In the genomic region with DNA sequence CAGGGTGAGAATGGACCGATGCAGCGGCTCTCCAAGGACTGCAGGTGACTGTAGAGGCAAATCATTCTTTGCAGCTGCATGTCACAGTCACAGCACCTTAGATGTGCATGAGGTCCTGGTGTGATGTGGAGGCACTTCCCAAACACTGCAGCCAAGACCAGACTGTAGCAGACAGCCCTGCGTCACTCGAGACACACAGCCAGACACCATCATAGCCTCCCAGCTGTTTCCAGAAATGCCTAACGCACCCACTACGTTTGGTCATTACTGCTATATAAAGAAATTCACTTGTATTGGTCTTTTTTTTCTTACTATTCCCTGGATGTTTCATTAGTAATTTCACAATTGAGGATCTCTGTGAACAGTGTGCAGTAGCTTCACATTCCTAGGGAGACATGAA, we compare ENCODE assay signal across 21 cellular contexts.
"Had no signal": no experiment of that assay in that cellular context is flagged by ENCODE, and none has a peak within 500 bp of the region (broad histone marks: within the 10 kb centered on the region; RNA-seq: fewer than 3 reads in every experiment).

No MANE protein-coding gene starts in this region.

- H3K27me3 ChIP-seq: hepatocyte, neural progenitor cell, pancreas, upper lobe of right lung, vagina had no signal

- H3K9ac ChIP-seq: neural progenitor cell had no signal

- H3K27me3 Mint-ChIP-seq: stimulated activated naive CD8-positive, alpha-beta T cell treated with anti-CD3 and anti-CD28 coated beads, Interleukin-15, Interleukin-2, amounts not matched to agents 100 ng/mL and 50 ng/mL, for 24 hours had no signal

- H3K27ac ChIP-seq: coronary artery, hepatocyte, neural progenitor cell, pancreas, spleen, upper lobe of right lung, vagina had no signal

- FAIRE-seq: pancreas had no signal

- H3K9me3 Mint-ChIP-seq: natural killer cell; stimulated activated memory B cell treated with anti-CD40 and anti-IgM and Interleukin-4, amounts not matched to agents 10 μg/mL and 1 μg/mL and 100 μg/mL, for 72 hours had no signal

- H3K36me3 ChIP-seq: neural progenitor cell, pancreas, spleen, tibial artery, upper lobe of right lung, vagina had no signal

- DNase-seq: effector CD4-positive, alpha-beta T cell; foreskin melanocyte; head of caudate nucleus; mesendoderm; natural killer cell; occipital lobe; pancreas; right cardiac atrium; spleen; stimulated activated CD4-positive, alpha-beta T cell treated with anti-CD3 and anti-CD28 coated beads, Interleukin-15, amount 100 ng/mL, for 24 hours; stimulated activated CD4-positive, alpha-beta T cell treated with anti-CD3 and anti-CD28 coated beads, Interleukin-1b, Interleukin-23, amount 100 ng/mL, for 48 hours; stimulated activated CD4-positive, alpha-beta T cell treated with anti-CD3 and anti-CD28 coated beads, Interleukin-4, amount 100 ng/mL, for 24 hours; upper lobe of right lung had no signal

- ATAC-seq: natural killer cell; right cardiac atrium; stimulated activated memory B cell treated with anti-CD40 and anti-IgM and Interleukin-4, amounts not matched to agents 10 μg/mL and 1 μg/mL and 100 μg/mL, for 72 hours; upper lobe of right lung had no signal

- H3K79me2 ChIP-seq: hepatocyte had no signal

- H3K27ac Mint-ChIP-seq: neural progenitor cell; progenitor cell of endocrine pancreas; stimulated activated memory B cell treated with anti-CD40 and anti-IgM and Interleukin-4, amounts not matched to agents 10 μg/mL and 1 μg/mL and 100 μg/mL, for 72 hours; stimulated activated naive CD8-positive, alpha-beta T cell treated with anti-CD3 and anti-CD28 coated beads, Interleukin-15, Interleukin-2, amounts not matched to agents 100 ng/mL and 50 ng/mL, for 24 hours had no signal

- H3K4me3 Mint-ChIP-seq: natural killer cell; neural progenitor cell; stimulated activated memory B cell treated with anti-CD40 and anti-IgM and Interleukin-4, amounts not matched to agents 10 μg/mL and 1 μg/mL and 100 μg/mL, for 72 hours; stimulated activated naive CD8-positive, alpha-beta T cell treated with anti-CD3 and anti-CD28 coated beads, Interleukin-15, Interleukin-2, amounts not matched to agents 100 ng/mL and 50 ng/mL, for 24 hours had no signal

- H3K4me1 Mint-ChIP-seq: neural progenitor cell; stimulated activated memory B cell treated with anti-CD40 and anti-IgM and Interleukin-4, amounts not matched to agents 10 μg/mL and 1 μg/mL and 100 μg/mL, for 72 hours had no signal

- H3K4me1 ChIP-seq: neural progenitor cell, spleen, upper lobe of right lung, vagina had no signal

- H3K9me3 ChIP-seq: pancreas, spleen, tibial artery, upper lobe of right lung, vagina had no signal

- H2AFZ ChIP-seq: hepatocyte, neural progenitor cell had no signal

- H3K4me2 ChIP-seq: hepatocyte, neural progenitor cell had no signal

- H3K36me3 Mint-ChIP-seq: natural killer cell; neural progenitor cell; stimulated activated memory B cell treated with anti-CD40 and anti-IgM and Interleukin-4, amounts not matched to agents 10 μg/mL and 1 μg/mL and 100 μg/mL, for 72 hours had no signal

- H3K4me3 ChIP-seq: coronary artery, hepatocyte, neural progenitor cell, pancreas, spleen, tibial artery, upper lobe of right lung, vagina had no signal
